In the genomic region with DNA sequence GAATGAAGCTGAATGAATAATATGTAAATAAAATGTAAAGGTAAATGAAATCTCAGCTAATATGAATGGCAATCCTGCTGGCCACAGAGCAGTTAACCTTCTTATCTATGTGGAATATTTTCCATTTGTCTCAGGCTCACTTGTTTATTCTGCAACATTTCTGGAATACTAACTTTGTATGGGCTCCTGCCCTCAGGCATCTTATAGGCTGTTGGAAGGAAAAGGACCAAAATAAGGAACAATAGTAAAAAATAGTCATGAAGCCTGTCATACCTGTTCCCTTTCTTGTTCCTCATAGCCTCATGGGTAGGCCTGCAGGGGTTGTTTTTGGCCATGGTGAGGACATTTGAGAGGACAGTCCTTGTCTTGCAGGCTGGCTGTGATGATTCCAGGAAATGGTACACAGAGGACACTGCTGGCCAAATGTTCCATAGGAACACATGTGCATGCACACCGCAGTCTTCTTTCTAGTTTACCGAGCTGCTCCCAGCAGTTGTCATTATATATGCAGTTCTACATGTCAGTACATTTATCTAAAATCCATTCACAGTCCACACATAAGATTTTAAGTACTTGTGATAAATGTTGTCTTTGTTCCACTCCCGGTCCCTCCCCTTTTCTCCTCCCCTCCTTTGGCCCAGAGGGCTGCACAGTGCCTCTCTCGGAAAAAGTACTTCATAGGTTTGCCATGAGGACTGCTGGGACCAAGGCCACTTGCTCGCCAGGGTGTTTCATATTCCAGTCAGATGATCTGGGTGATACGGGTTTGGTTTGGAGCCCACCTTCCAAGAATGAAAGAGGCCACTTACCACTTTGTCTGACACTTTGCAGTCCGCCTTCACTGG, we compare ENCODE assay signal across 25 cellular contexts. TPM values are rescaled to one million over a fixed set of nuclear protein-coding genes. Genes with fewer than 3 reads are reported as not detected.
DNase-seq lines count a peak whose midpoint lies in the region; ATAC-seq and TF ChIP-seq lines count a peak whose summit lies in the region.
"Had no signal": no experiment of that assay in that cellular context is flagged by ENCODE, and none has a peak within 500 bp of the region (broad histone marks: within the 10 kb centered on the region; RNA-seq: fewer than 3 reads in every experiment).

No MANE protein-coding gene starts in this region.

- no peaks in the 10 kb centered on the region for H3K9me3 ChIP-seq in right atrium auricular region
- no peaks in the 10 kb centered on the region for H3K9me3 ChIP-seq in suprapubic skin
- no peaks in the 10 kb centered on the region for H3K9me3 ChIP-seq in CD8-positive, alpha-beta memory T cell (ENCODE audit: low read length)
- H3K9me3 ChIP-seq: BLaER1 treated with 17β-estradiol and CSF1 and Interleukin-3, amounts not matched to agents 10 nM and 100 nM; vagina had no signal

- TF ChIP-seq EP300 in suprapubic skin (IDR thresholded peaks at IDR 0.05) = no peak

- H3K27me3 ChIP-seq in right atrium auricular region (no peaks in the 10 kb centered on the region), suprapubic skin (no peaks in the 10 kb centered on the region), brain microvascular endothelial cell (replicated peaks) (no peaks in the 10 kb centered on the region)
- no peaks in the 10 kb centered on the region for H3K27me3 ChIP-seq in CD8-positive, alpha-beta memory T cell (ENCODE audit: insufficient read depth, low read length, poor library complexity, severe bottlenecking)
- H3K27me3 ChIP-seq: BLaER1 treated with 17β-estradiol and CSF1 and Interleukin-3, amounts not matched to agents 10 nM and 100 nM; neutrophil; vagina had no signal

- TF ChIP-seq POLR2A in suprapubic skin (IDR thresholded peaks at IDR 0.05) = no peak

- no peak for TF ChIP-seq CTCF in right atrium auricular region (IDR thresholded peaks at IDR 0.05)
- no peak for TF ChIP-seq CTCF in WTC11 (IDR thresholded peaks at IDR 0.05)
- no peak for TF ChIP-seq CTCF in suprapubic skin (IDR thresholded peaks at IDR 0.05)
- no peak for TF ChIP-seq CTCF in brain microvascular endothelial cell (IDR thresholded peaks at IDR 0.05; ENCODE audit: low read depth, low read length, missing control alignments)

- no peak overlapping the region for H3K4me3 Mint-ChIP-seq in WTC11
- H3K4me3 Mint-ChIP-seq in CD8-positive, alpha-beta memory T cell = no peak overlapping the region
- H3K4me3 Mint-ChIP-seq: memory B cell had no signal

- no peaks in the 10 kb centered on the region for H3K9me3 Mint-ChIP-seq in WTC11
- H3K9me3 Mint-ChIP-seq in CD8-positive, alpha-beta memory T cell = no peaks in the 10 kb centered on the region
- H3K9me3 Mint-ChIP-seq: memory B cell had no signal

- H3K27ac ChIP-seq in right atrium auricular region = no peak overlapping the region
- peak overlapping the region; percentile 12 for H3K27ac ChIP-seq in suprapubic skin
- H3K27ac ChIP-seq in brain microvascular endothelial cell = no peak overlapping the region
- H3K27ac ChIP-seq in CD8-positive, alpha-beta memory T cell (ENCODE audit: low read depth, low read length) = no peak overlapping the region
- H3K27ac ChIP-seq: neutrophil, vagina had no signal

- H3K36me3 Mint-ChIP-seq in WTC11 = peaks cover 67% of the 10 kb centered on the region
- H3K36me3 Mint-ChIP-seq in CD8-positive, alpha-beta memory T cell = peaks cover 0 to 91% (median 23%) of the 10 kb centered on the region in 3 donors

- H3K4me3 ChIP-seq in right atrium auricular region = no peak overlapping the region
- no peak overlapping the region for H3K4me3 ChIP-seq in suprapubic skin
- H3K4me3 ChIP-seq in brain microvascular endothelial cell (ENCODE audit: low read depth, low read length) = no peak overlapping the region
- no peak overlapping the region for H3K4me3 ChIP-seq in CD8-positive, alpha-beta memory T cell (ENCODE audit: low read length)
- H3K4me3 ChIP-seq: BLaER1 treated with 17β-estradiol and CSF1 and Interleukin-3, amounts not matched to agents 10 nM and 100 nM; smooth muscle cell; vagina had no signal

- DNase-seq in Right ventricle myocardium superior = no peak
- DNase-seq in right atrium auricular region (ENCODE audit: low spot score) = no peak
- no peak for DNase-seq in WTC11 (ENCODE audit: low spot score)
- DNase-seq in left ventricle myocardium superior = no peak
- DNase-seq in suprapubic skin (ENCODE audit: low spot score in 2 of 2) = no peak
- no peak for DNase-seq in brain microvascular endothelial cell
- no peak for DNase-seq in NCI-H345 treated with DMSO at 0.1 percent for 48 hours (lab: John Stamatoyannopoulos, UW; ENCODE audit: unreplicated experiment)
- DNase-seq in CD8-positive, alpha-beta memory T cell = no peak
- DNase-seq: amygdala; Calu3; central memory CD4-positive, alpha-beta T cell; dermis blood vessel endothelial cell; EL; NCI-H1105; NCI-H1930; NCI-H2227 treated with DMSO at 0.1 percent for 48 hours; RPMI8226; T-helper 2 cell had no signal

- H3K27ac Mint-ChIP-seq in WTC11 = 0 out of 2 replicates have a peak overlapping the region, but pooled peaks have one; percentile 14
- H3K27ac Mint-ChIP-seq in CD8-positive, alpha-beta memory T cell = peak overlapping the region in 2 of 8 donors; percentile 42 to 85

- peaks cover 27% of the 10 kb centered on the region for H3K4me1 Mint-ChIP-seq in WTC11
- peaks cover 13 to 16% (median 14%) of the 10 kb centered on the region in 3 donors for H3K4me1 Mint-ChIP-seq in CD8-positive, alpha-beta memory T cell

- POLR2A ChIA-PET in WTC11 (lab: Charles Lee) = no interaction called here
- POLR2A ChIA-PET in CD8-positive, alpha-beta memory T cell (lab: Charles Lee) = no interaction called here

- WGBS in suprapubic skin = 57% methylated on average over 7 of the region's 7 CpGs

- in situ Hi-C loops in brain microvascular endothelial cell (cut with HindIII; ENCODE audit: low pct_ligation_motif_present, low sequenced_read_pairs) = no loop called here

- CTCF ChIA-PET in WTC11 (lab: Charles Lee) = no interaction called here
- CTCF ChIA-PET in CD8-positive, alpha-beta memory T cell (lab: Charles Lee) = interaction anchor here (1.3 kb wide), 1 partner anchor 82 kb away, joined by 4 read pairs; no protein-coding TSS in a partner anchor

- intact Hi-C loops in Right ventricle myocardium superior (cut with DNase I) (no loop called here), left ventricle myocardium superior (cut with micrococcal nuclease) (no loop called here)

- H3K36me3 ChIP-seq in right atrium auricular region = peaks cover 91% of the 10 kb centered on the region
- peaks cover 85% of the 10 kb centered on the region for H3K36me3 ChIP-seq in suprapubic skin
- H3K36me3 ChIP-seq in brain microvascular endothelial cell (replicated peaks) = peaks cover 28% of the 10 kb centered on the region
- H3K36me3 ChIP-seq in CD8-positive, alpha-beta memory T cell (ENCODE audit: insufficient read depth, low read length) = peaks cover 41% of the 10 kb centered on the region

- ATAC-seq in Right ventricle myocardium superior (ENCODE audit: poor library complexity) (peak; percentile 46), WTC11 (no peak), left ventricle myocardium superior (peak; percentile 57)
- ATAC-seq: HCT116, SK-N-SH treated with all-trans-retinoic acid at 6 μM for 48 hours had no signal

- peaks cover 0 to 33% of the 10 kb centered on the region in 2 donors for H3K4me1 ChIP-seq in right atrium auricular region
- H3K4me1 ChIP-seq in suprapubic skin = peaks cover 26% of the 10 kb centered on the region
- H3K4me1 ChIP-seq in CD8-positive, alpha-beta memory T cell (ENCODE audit: insufficient read depth, low read length) = peaks cover 17% of the 10 kb centered on the region
- H3K4me1 ChIP-seq: vagina had no signal

- no peaks in the 10 kb centered on the region for H3K27me3 Mint-ChIP-seq in WTC11 (ENCODE audit: low read depth)
- no peaks in the 10 kb centered on the region for H3K27me3 Mint-ChIP-seq in CD8-positive, alpha-beta memory T cell
- H3K27me3 Mint-ChIP-seq: memory B cell had no signal

TF ChIP-seq in WTC11, 78 proteins besides CTCF, POLR2A, EP300 and RAD21 (continues in another document):
- TF ChIP-seq FOXP1 (CRISPR knock-in tag; IDR thresholded peaks at IDR 0.05; ENCODE audit: borderline replicate concordance) = no peak
- TF ChIP-seq, protein P1, sequence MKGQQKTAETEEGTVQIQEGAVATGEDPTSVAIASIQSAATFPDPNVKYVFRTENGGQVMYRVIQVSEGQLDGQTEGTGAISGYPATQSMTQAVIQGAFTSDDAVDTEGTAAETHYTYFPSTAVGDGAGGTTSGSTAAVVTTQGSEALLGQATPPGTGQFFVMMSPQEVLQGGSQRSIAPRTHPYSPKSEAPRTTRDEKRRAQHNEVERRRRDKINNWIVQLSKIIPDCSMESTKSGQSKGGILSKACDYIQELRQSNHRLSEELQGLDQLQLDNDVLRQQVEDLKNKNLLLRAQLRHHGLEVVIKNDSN (CRISPR knock-in tag; IDR thresholded peaks at IDR 0.05) = no peak
- no peak for TF ChIP-seq MXD4 (CRISPR knock-in tag; IDR thresholded peaks at IDR 0.05; ENCODE audit: borderline replicate concordance)

RNA-seq across cellular contexts. Expression of a gene that starts 15.2 kb away (rescaled TPM):
- 2.6 TPM for total RNA-seq in Right ventricle myocardium superior
- 1 to 10 TPM; 1.0 to 1.7 TPM for total RNA-seq in right atrium auricular region
- total RNA-seq in WTC11 (2021) = 3.3 to 4.0 TPM (median 3.6 TPM) in 3 replicates
- total RNA-seq in left ventricle myocardium superior = 1.9 TPM
- total RNA-seq in suprapubic skin = 1 to 10 TPM; 1.1 to 3.8 (median 1.5) TPM
- under 1 TPM; 0.09 to 0.16 TPM for total RNA-seq in CD8-positive, alpha-beta memory T cell
- polyA plus RNA-seq in CD8-positive, alpha-beta memory T cell = not detected
- total RNA-seq: dermis blood vessel endothelial cell, smooth muscle cell had no signal
